In genomic region chr5:151164687-151165392, GRCh38 we compare ENCODE assay signal across 8 cellular contexts. TPM values are rescaled to one million over a fixed set of nuclear protein-coding genes. Genes with fewer than 3 reads are reported as not detected.
DNase-seq lines count a peak whose midpoint lies in the region; ATAC-seq lines count a peak whose summit lies in the region.

No MANE protein-coding gene starts in this region.

- H2BK15ac ChIP-seq in mesenchymal stem cell (ENCODE audit: low read depth, poor library complexity, severe bottlenecking) = no peak overlapping the region

- no peak overlapping the region for H2BK12ac ChIP-seq in mesenchymal stem cell (ENCODE audit: low read length in 2 of 2)

- H3K9me3 ChIP-seq in BLaER1 = peaks cover 5% of the 10 kb centered on the region; the same call in 1 of the 2 replicates
- no peaks in the 10 kb centered on the region for H3K9me3 ChIP-seq in mesenchymal stem cell (ENCODE audit: control insufficient read depth, low read length)

- H2AFZ ChIP-seq in mesenchymal stem cell (ENCODE audit: low read depth, low read length) = no peak overlapping the region

- no peak overlapping the region for H2BK120ac ChIP-seq in mesenchymal stem cell (ENCODE audit: low read depth, low read length)

- 39% methylated on average over 7 of the region's 8 CpGs for WGBS in mesenchymal stem cell

- H3K4me1 ChIP-seq in BLaER1 (peaks cover 8% of the 10 kb centered on the region), mesenchymal stem cell (ENCODE audit: control insufficient read depth, insufficient read depth, low read depth, low read length) (peaks cover 2% of the 10 kb centered on the region)

- no peak overlapping the region for H3K14ac ChIP-seq in mesenchymal stem cell (ENCODE audit: low read length in 2 of 2)

- H3K4me3 ChIP-seq in BLaER1 (no peak overlapping the region), mesenchymal stem cell (ENCODE audit: insufficient read depth in 1 of 2, low read depth in 1 of 2, low read length in 2 of 2) (no peak overlapping the region)

- H3K18ac ChIP-seq in mesenchymal stem cell (ENCODE audit: low read depth in 1 of 2, low read length in 2 of 2) = no peak overlapping the region

- 0 out of 2 replicates have a peak overlapping the region, but pooled peaks have one; percentile 15 for H3K9ac ChIP-seq in BLaER1
- no peak overlapping the region for H3K9ac ChIP-seq in mesenchymal stem cell (ENCODE audit: low read length)

- no peak overlapping the region for H4K8ac ChIP-seq in mesenchymal stem cell (ENCODE audit: low read length)

- H3K27ac ChIP-seq in BLaER1 (no peak overlapping the region), mesenchymal stem cell (ENCODE audit: low read length, poor library complexity, severe bottlenecking) (no peak overlapping the region)

- ATAC-seq in GM19035 (IDR thresholded peaks at IDR 0.05; ENCODE audit: unreplicated experiment) = peak; percentile 81
- peak; percentile 90 for ATAC-seq in HG03342 (IDR thresholded peaks at IDR 0.05; ENCODE audit: unreplicated experiment)

- H3K79me1 ChIP-seq in mesenchymal stem cell (replicated peaks; ENCODE audit: low read length, poor library complexity, severe bottlenecking) = no peaks in the 10 kb centered on the region

- H3K36me3 ChIP-seq in BLaER1 = no peaks in the 10 kb centered on the region
- no peaks in the 10 kb centered on the region for H3K36me3 ChIP-seq in mesenchymal stem cell (ENCODE audit: control insufficient read depth in 1 of 2, insufficient read depth in 2 of 2, low read depth in 1 of 2, low read length in 2 of 2)

- H3K4me2 ChIP-seq in BLaER1 (0 out of 2 replicates have a peak overlapping the region, but pooled peaks have one; percentile 10), mesenchymal stem cell (ENCODE audit: low read length, poor library complexity, severe bottlenecking) (no peak overlapping the region)

- no peak overlapping the region for H4K91ac ChIP-seq in mesenchymal stem cell (ENCODE audit: low read length)

- H4K20me1 ChIP-seq in BLaER1 = no peaks in the 10 kb centered on the region

- DNase-seq in NCI-H526 treated with DMSO at 0.1 percent for 48 hours (lab: John Stamatoyannopoulos, UW) (peak; percentile 10), mesenchymal stem cell (peak; percentile 84)
- peak; percentile 81 to 87 for DNase-seq in activated CD4-positive, alpha-beta T cell treated with anti-CD3 and anti-CD28 coated beads, Interleukin-2, amount 50 U/mL, for 48 hours
- peak; percentile 68 for DNase-seq in effector CD8-positive, alpha-beta T cell (lab: John Stamatoyannopoulos, UW)
- peak; percentile 60 to 63 for DNase-seq in stimulated activated CD8-positive, alpha-beta memory T cell treated with anti-CD3 and anti-CD28 coated beads, Interleukin-4, amount 100 ng/mL, for 4 hours (ENCODE audit: low read depth in 2 of 2, low spot score in 1 of 2)

- no peak overlapping the region for H3K4ac ChIP-seq in mesenchymal stem cell (ENCODE audit: low read depth in 1 of 2, low read length in 2 of 2)

- H3K23ac ChIP-seq in mesenchymal stem cell (ENCODE audit: low read length in 2 of 2) = no peak overlapping the region

- no peak overlapping the region for H2BK5ac ChIP-seq in mesenchymal stem cell (ENCODE audit: low read depth, low read length, poor library complexity, severe bottlenecking)

- H3K27me3 ChIP-seq in BLaER1 (no peaks in the 10 kb centered on the region), mesenchymal stem cell (ENCODE audit: control insufficient read depth in 1 of 2, insufficient read depth in 1 of 2, low read length in 2 of 2) (peaks cover 4 to 8% of the 10 kb centered on the region in 2 experiments)

- no peak overlapping the region for H2AK5ac ChIP-seq in mesenchymal stem cell (ENCODE audit: low read length, severe bottlenecking)

RNA-seq across cellular contexts. Expression of gene ANXA6, which starts 7.3 kb away (rescaled TPM):
- polyA plus RNA-seq in mesenchymal stem cell (2013, experiment 1 of 2) = 338 TPM
- 340 TPM for polyA plus RNA-seq in mesenchymal stem cell (2013, experiment 2 of 2)

RNA-seq across cellular contexts. Expression of gene CCDC69, which starts 59.1 kb away (rescaled TPM):
- polyA plus RNA-seq in mesenchymal stem cell (2013, experiment 1 of 2) = 11.2 TPM
- 10.8 TPM for polyA plus RNA-seq in mesenchymal stem cell (2013, experiment 2 of 2)

Comparison
In these comparisons a context has a peak if more than half of its experiments do, and no peak if none do; other contexts are left out.
1. DNase-seq: peak in every context shown above with its lines; median percentile 84 in activated CD4-positive, alpha-beta T cell treated with anti-CD3 and anti-CD28 coated beads, Interleukin-2, amount 50 U/mL, for 48 hours; 84 in mesenchymal stem cell; 68 in effector CD8-positive, alpha-beta T cell; 62 in stimulated activated CD8-positive, alpha-beta memory T cell treated with anti-CD3 and anti-CD28 coated beads, Interleukin-4, amount 100 ng/mL, for 4 hours; 10 in NCI-H526 treated with DMSO at 0.1 percent for 48 hours.